Comparison of ENCODE assay signal across 1 cellular context in genomic region chr2:113754160-113754559, GRCh38.
TF ChIP-seq lines count a peak whose summit lies in the region.

No MANE protein-coding gene starts in this region.

TF ChIP-seq in SK-N-SH, 30 proteins besides CTCF, POLR2A, EP300 and RAD21 (continued from another document):
- no peak for TF ChIP-seq PBX3 (IDR thresholded peaks at IDR 0.05)
- no peak for TF ChIP-seq USF1 (IDR thresholded peaks at IDR 0.05; ENCODE audit: borderline replicate concordance, low read depth)
- no peak for TF ChIP-seq RFX5 (IDR thresholded peaks at IDR 0.05; ENCODE audit: low read length)
- no peak for TF ChIP-seq TCF12 (IDR thresholded peaks at IDR 0.05)
- TF ChIP-seq RCOR1 (IDR thresholded peaks at IDR 0.05; ENCODE audit: low read length) = no peak
- no peak for TF ChIP-seq RXRA (IDR thresholded peaks at IDR 0.05; ENCODE audit: borderline replicate concordance, low read depth)
TF ChIP-seq in SK-N-SH: peak in this region for 0.
